1 cellular context compared by ENCODE assay signal in the genomic region with DNA sequence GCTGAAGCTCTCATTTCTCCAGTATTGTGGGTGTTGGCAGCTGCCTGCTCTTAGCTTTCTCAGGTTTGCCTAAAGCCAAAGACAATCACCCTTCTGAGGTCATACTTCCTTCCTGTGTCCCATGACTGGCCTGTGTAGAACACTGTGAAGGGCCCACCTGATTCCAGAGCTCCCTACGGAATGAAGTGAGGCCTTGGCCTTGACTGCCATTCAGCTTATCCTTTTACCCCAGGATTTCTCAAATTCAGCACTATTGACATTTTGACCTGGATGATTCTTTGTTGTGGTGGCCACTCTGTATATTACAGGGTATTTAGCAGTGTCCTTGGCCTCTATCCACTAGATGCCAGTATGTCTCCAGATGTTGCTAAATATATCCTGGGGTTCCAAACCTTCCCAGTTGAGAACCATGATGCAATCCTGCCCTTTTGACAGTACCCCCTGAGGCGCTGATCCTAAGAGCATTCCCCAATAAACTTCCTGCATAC.
A peak's percentile ranks its signal among the peaks of the same experiment; 100 is the strongest.
TF ChIP-seq lines count a peak whose summit lies in the region.

No MANE protein-coding gene starts in this region.

TF ChIP-seq in HepG2, 621 proteins besides CTCF, POLR2A, EP300 and RAD21 (continued from another document):
- TF ChIP-seq MAFF (IDR thresholded peaks at IDR 0.05; ENCODE audit: low read depth, low read length) (0 out of 2 replicates have a peak, but pooled peaks have one; percentile 33), ZMYM3 (CRISPR knock-in tag; IDR thresholded peaks at IDR 0.05) (peak; percentile 78), REPIN1 (CRISPR knock-in tag; IDR thresholded peaks at IDR 0.05; ENCODE audit: borderline replicate concordance, low read depth) (peak; percentile 48; the same call in 1 of the 2 replicates), CREM (IDR thresholded peaks at IDR 0.05) (peak; percentile 73), CREM (CRISPR knock-in tag; IDR thresholded peaks at IDR 0.05) (no peak), ZNF615 (CRISPR knock-in tag; IDR thresholded peaks at IDR 0.05; ENCODE audit: borderline replicate concordance) (0 out of 2 replicates have a peak, but pooled peaks have one; percentile 67), NR2C2 (CRISPR knock-in tag; IDR thresholded peaks at IDR 0.05; ENCODE audit: borderline replicate concordance) (peak; percentile 64; the same call in 1 of the 2 replicates), MIER3 (CRISPR knock-in tag; IDR thresholded peaks at IDR 0.05; ENCODE audit: borderline replicate concordance) (peak; percentile 36; the same call in 1 of the 2 replicates), RCOR2 (CRISPR knock-in tag; IDR thresholded peaks at IDR 0.05) (peak; percentile 81), ZNF574 (CRISPR knock-in tag; IDR thresholded peaks at IDR 0.05) (peak; percentile 29; the same call in 1 of the 2 replicates), ERF (CRISPR knock-in tag; IDR thresholded peaks at IDR 0.05) (peak; percentile 57; the same call in 1 of the 2 replicates), MIER2 (CRISPR knock-in tag; IDR thresholded peaks at IDR 0.05) (peak; percentile 13; the same call in 1 of the 2 replicates), KLF11 (CRISPR knock-in tag; IDR thresholded peaks at IDR 0.05) (peak; percentile 81; the same call in 1 of the 2 replicates), RXRB (CRISPR knock-in tag; IDR thresholded peaks at IDR 0.05; ENCODE audit: borderline replicate concordance) (peak; percentile 64), FOXJ3 (CRISPR knock-in tag; IDR thresholded peaks at IDR 0.05; ENCODE audit: borderline replicate concordance) (peak; percentile 76), ZNF7 (CRISPR knock-in tag; IDR thresholded peaks at IDR 0.05) (peak; percentile 100), ZSCAN29 (CRISPR knock-in tag; conservative IDR thresholded peaks at IDR 0.05) (no peak), NPAS2 (CRISPR knock-in tag; IDR thresholded peaks at IDR 0.05; ENCODE audit: borderline replicate concordance) (no peak), SMAD3 (CRISPR knock-in tag; IDR thresholded peaks at IDR 0.05) (peak; percentile 68; the same call in 1 of the 2 replicates), PITX1 (CRISPR knock-in tag; IDR thresholded peaks at IDR 0.05) (peak; percentile 13; the same call in 1 of the 2 replicates), RARA (CRISPR knock-in tag; IDR thresholded peaks at IDR 0.05) (peak; percentile 91), ZNF446 (CRISPR knock-in tag; IDR thresholded peaks at IDR 0.05) (no peak), PHF8 (CRISPR knock-in tag; IDR thresholded peaks at IDR 0.05) (0 out of 2 replicates have a peak, but pooled peaks have one; percentile 21), FOXA1 (IDR thresholded peaks at IDR 0.05) (no peak), FOXA1 (CRISPR knock-in tag; IDR thresholded peaks at IDR 0.05) (peak; percentile 90), ZNF335 (CRISPR knock-in tag; IDR thresholded peaks at IDR 0.05) (0 out of 2 replicates have a peak, but pooled peaks have one; percentile 36), ZSCAN20 (CRISPR knock-in tag; IDR thresholded peaks at IDR 0.05; ENCODE audit: borderline replicate concordance) (no peak), PATZ1 (CRISPR knock-in tag; IDR thresholded peaks at IDR 0.05) (peak; percentile 44; the same call in 1 of the 2 replicates), ZNF225 (CRISPR knock-in tag; IDR thresholded peaks at IDR 0.05) (no peak), HOXA5 (CRISPR knock-in tag; IDR thresholded peaks at IDR 0.05) (0 out of 2 replicates have a peak, but pooled peaks have one; percentile 28), NFE2 (CRISPR knock-in tag; IDR thresholded peaks at IDR 0.05) (no peak), FOXK1 (CRISPR knock-in tag; IDR thresholded peaks at IDR 0.05; ENCODE audit: borderline replicate concordance, low read depth) (peak; percentile 81; the same call in 1 of the 2 replicates), GABPB1 (CRISPR knock-in tag; IDR thresholded peaks at IDR 0.05) (0 out of 2 replicates have a peak, but pooled peaks have one; percentile 11)
- TF ChIP-seq, protein P1, sequence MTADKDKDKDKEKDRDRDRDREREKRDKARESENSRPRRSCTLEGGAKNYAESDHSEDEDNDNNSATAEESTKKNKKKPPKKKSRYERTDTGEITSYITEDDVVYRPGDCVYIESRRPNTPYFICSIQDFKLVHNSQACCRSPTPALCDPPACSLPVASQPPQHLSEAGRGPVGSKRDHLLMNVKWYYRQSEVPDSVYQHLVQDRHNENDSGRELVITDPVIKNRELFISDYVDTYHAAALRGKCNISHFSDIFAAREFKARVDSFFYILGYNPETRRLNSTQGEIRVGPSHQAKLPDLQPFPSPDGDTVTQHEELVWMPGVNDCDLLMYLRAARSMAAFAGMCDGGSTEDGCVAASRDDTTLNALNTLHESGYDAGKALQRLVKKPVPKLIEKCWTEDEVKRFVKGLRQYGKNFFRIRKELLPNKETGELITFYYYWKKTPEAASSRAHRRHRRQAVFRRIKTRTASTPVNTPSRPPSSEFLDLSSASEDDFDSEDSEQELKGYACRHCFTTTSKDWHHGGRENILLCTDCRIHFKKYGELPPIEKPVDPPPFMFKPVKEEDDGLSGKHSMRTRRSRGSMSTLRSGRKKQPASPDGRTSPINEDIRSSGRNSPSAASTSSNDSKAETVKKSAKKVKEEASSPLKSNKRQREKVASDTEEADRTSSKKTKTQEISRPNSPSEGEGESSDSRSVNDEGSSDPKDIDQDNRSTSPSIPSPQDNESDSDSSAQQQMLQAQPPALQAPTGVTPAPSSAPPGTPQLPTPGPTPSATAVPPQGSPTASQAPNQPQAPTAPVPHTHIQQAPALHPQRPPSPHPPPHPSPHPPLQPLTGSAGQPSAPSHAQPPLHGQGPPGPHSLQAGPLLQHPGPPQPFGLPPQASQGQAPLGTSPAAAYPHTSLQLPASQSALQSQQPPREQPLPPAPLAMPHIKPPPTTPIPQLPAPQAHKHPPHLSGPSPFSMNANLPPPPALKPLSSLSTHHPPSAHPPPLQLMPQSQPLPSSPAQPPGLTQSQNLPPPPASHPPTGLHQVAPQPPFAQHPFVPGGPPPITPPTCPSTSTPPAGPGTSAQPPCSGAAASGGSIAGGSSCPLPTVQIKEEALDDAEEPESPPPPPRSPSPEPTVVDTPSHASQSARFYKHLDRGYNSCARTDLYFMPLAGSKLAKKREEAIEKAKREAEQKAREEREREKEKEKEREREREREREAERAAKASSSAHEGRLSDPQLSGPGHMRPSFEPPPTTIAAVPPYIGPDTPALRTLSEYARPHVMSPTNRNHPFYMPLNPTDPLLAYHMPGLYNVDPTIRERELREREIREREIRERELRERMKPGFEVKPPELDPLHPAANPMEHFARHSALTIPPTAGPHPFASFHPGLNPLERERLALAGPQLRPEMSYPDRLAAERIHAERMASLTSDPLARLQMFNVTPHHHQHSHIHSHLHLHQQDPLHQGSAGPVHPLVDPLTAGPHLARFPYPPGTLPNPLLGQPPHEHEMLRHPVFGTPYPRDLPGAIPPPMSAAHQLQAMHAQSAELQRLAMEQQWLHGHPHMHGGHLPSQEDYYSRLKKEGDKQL (CRISPR knock-in tag; IDR thresholded peaks at IDR 0.05; ENCODE audit: low read depth): peak; percentile 68; the same call in 1 of the 2 replicates
- TF ChIP-seq, protein P2, sequence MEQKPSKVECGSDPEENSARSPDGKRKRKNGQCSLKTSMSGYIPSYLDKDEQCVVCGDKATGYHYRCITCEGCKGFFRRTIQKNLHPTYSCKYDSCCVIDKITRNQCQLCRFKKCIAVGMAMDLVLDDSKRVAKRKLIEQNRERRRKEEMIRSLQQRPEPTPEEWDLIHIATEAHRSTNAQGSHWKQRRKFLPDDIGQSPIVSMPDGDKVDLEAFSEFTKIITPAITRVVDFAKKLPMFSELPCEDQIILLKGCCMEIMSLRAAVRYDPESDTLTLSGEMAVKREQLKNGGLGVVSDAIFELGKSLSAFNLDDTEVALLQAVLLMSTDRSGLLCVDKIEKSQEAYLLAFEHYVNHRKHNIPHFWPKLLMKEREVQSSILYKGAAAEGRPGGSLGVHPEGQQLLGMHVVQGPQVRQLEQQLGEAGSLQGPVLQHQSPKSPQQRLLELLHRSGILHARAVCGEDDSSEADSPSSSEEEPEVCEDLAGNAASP (CRISPR knock-in tag; IDR thresholded peaks at IDR 0.05; ENCODE audit: borderline replicate concordance): peak; percentile 41; the same call in 1 of the 2 replicates
- TF ChIP-seq, protein P3, sequence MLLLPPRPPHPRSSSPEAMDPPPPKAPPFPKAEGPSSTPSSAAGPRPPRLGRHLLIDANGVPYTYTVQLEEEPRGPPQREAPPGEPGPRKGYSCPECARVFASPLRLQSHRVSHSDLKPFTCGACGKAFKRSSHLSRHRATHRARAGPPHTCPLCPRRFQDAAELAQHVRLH (CRISPR knock-in tag; IDR thresholded peaks at IDR 0.05; ENCODE audit: borderline replicate concordance, low read depth): peak; percentile 79
- TF ChIP-seq, protein P4, sequence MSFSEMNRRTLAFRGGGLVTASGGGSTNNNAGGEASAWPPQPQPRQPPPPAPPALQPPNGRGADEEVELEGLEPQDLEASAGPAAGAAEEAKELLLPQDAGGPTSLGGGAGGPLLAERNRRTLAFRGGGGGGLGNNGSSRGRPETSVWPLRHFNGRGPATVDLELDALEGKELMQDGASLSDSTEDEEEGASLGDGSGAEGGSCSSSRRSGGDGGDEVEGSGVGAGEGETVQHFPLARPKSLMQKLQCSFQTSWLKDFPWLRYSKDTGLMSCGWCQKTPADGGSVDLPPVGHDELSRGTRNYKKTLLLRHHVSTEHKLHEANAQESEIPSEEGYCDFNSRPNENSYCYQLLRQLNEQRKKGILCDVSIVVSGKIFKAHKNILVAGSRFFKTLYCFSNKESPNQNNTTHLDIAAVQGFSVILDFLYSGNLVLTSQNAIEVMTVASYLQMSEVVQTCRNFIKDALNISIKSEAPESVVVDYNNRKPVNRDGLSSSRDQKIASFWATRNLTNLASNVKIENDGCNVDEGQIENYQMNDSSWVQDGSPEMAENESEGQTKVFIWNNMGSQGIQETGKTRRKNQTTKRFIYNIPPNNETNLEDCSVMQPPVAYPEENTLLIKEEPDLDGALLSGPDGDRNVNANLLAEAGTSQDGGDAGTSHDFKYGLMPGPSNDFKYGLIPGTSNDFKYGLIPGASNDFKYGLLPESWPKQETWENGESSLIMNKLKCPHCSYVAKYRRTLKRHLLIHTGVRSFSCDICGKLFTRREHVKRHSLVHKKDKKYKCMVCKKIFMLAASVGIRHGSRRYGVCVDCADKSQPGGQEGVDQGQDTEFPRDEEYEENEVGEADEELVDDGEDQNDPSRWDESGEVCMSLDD (CRISPR knock-in tag; IDR thresholded peaks at IDR 0.05; ENCODE audit: borderline replicate concordance): peak; percentile 98
